Comparison of ENCODE assay signal across 15 cellular contexts in genomic region chr10:87740232-87740631, GRCh38.
DNase-seq lines count a peak whose midpoint lies in the region; ATAC-seq, FAIRE-seq and TF ChIP-seq lines count a peak whose summit lies in the region.
"Had no signal": no experiment of that assay in that cellular context is flagged by ENCODE, and none has a peak within 500 bp of the region (broad histone marks: within the 10 kb centered on the region; RNA-seq: fewer than 3 reads in every experiment).

No MANE protein-coding gene starts in this region.

- H3K27ac Mint-ChIP-seq in activated CD8-positive, alpha-beta T cell treated with anti-CD3 and anti-CD28 coated beads for 36 hours: no peak overlapping the region
- H3K27ac Mint-ChIP-seq: activated naive CD4-positive, alpha-beta T cell treated with anti-CD3 and anti-CD28 coated beads, Interleukin-2, amount 50 U/mL, for 24 hours; effector memory CD8-positive, alpha-beta T cell; IgD-negative memory B cell had no signal

- peak; percentile 64 for DNase-seq in GM04504 (ENCODE audit: low read depth)
- DNase-seq in RCC 7860 (ENCODE audit: low spot score): peak; percentile 8
- peak; percentile 92 for DNase-seq in fibroblast of pulmonary artery (ENCODE audit: low read depth)
- DNase-seq in renal cortical epithelial cell (ENCODE audit: low read depth): peak; percentile 90
- DNase-seq in SW 1271 (lab: John Stamatoyannopoulos, UW): no peak
- DNase-seq in iPS-NIHi11 (ENCODE audit: low spot score): no peak
- DNase-seq in activated CD8-positive, alpha-beta T cell treated with anti-CD3 and anti-CD28 coated beads for 36 hours: no peak
- DNase-seq: activated CD4-positive, alpha-beta T cell treated with anti-CD3 and anti-CD28 coated beads for 48 hours; effector memory CD8-positive, alpha-beta T cell; islet precursor cell; ovary; substantia nigra had no signal

- ATAC-seq in HG03354 (IDR thresholded peaks at IDR 0.05; ENCODE audit: poor library complexity, severe bottlenecking, unreplicated experiment): no peak
- no peak for ATAC-seq in activated CD8-positive, alpha-beta T cell treated with anti-CD3 and anti-CD28 coated beads for 36 hours
- ATAC-seq: effector memory CD8-positive, alpha-beta T cell had no signal

- no peaks in the 10 kb centered on the region for H3K9me3 Mint-ChIP-seq in activated CD8-positive, alpha-beta T cell treated with anti-CD3 and anti-CD28 coated beads for 36 hours
- H3K9me3 Mint-ChIP-seq: activated naive CD4-positive, alpha-beta T cell treated with anti-CD3 and anti-CD28 coated beads, Interleukin-2, amount 50 U/mL, for 24 hours; effector memory CD8-positive, alpha-beta T cell had no signal

- intact Hi-C loops in activated CD8-positive, alpha-beta T cell treated with anti-CD3 and anti-CD28 coated beads for 36 hours (cut with micrococcal nuclease): no loop called here

- no peak for TF ChIP-seq CTCF in fibroblast of pulmonary artery (IDR thresholded peaks at IDR 0.05; ENCODE audit: low read length, missing control alignments)
- TF ChIP-seq CTCF in activated CD8-positive, alpha-beta T cell treated with anti-CD3 and anti-CD28 coated beads for 36 hours (IDR thresholded peaks at IDR 0.05): no peak

- no peak overlapping the region for H3K4me3 ChIP-seq in fibroblast of pulmonary artery (replicated peaks; ENCODE audit: low read depth, low read length)
- H3K4me3 ChIP-seq: ovary had no signal

- no peaks in the 10 kb centered on the region for H3K36me3 Mint-ChIP-seq in activated CD8-positive, alpha-beta T cell treated with anti-CD3 and anti-CD28 coated beads for 36 hours (ENCODE audit: low read depth)
- H3K36me3 Mint-ChIP-seq: activated naive CD4-positive, alpha-beta T cell treated with anti-CD3 and anti-CD28 coated beads, Interleukin-2, amount 50 U/mL, for 24 hours; IgD-negative memory B cell had no signal

- H3K4me3 Mint-ChIP-seq in activated CD8-positive, alpha-beta T cell treated with anti-CD3 and anti-CD28 coated beads for 36 hours: no peak overlapping the region
- H3K4me3 Mint-ChIP-seq: activated naive CD4-positive, alpha-beta T cell treated with anti-CD3 and anti-CD28 coated beads, Interleukin-2, amount 50 U/mL, for 24 hours; effector memory CD8-positive, alpha-beta T cell; IgD-negative memory B cell had no signal

- peaks cover 9% of the 10 kb centered on the region for H3K27me3 Mint-ChIP-seq in activated CD8-positive, alpha-beta T cell treated with anti-CD3 and anti-CD28 coated beads for 36 hours

- POLR2A ChIA-PET in activated CD8-positive, alpha-beta T cell treated with anti-CD3 and anti-CD28 coated beads for 36 hours (lab: Charles Lee): interaction anchor here (0.6 kb wide), 1 partner anchor 138 kb away, joined by 3 read pairs; no protein-coding TSS in a partner anchor

- peak; percentile 68 for FAIRE-seq in RCC 7860 (lab: Jason Lieb, UNC)

- H3K4me1 Mint-ChIP-seq in activated CD8-positive, alpha-beta T cell treated with anti-CD3 and anti-CD28 coated beads for 36 hours (ENCODE audit: low read depth): no peaks in the 10 kb centered on the region
- H3K4me1 Mint-ChIP-seq: activated naive CD4-positive, alpha-beta T cell treated with anti-CD3 and anti-CD28 coated beads, Interleukin-2, amount 50 U/mL, for 24 hours had no signal

- CTCF ChIA-PET in activated CD8-positive, alpha-beta T cell treated with anti-CD3 and anti-CD28 coated beads for 36 hours (lab: Charles Lee): interaction anchor here (1.1 kb wide), 1 partner anchor 10 kb away, joined by 3 read pairs; no protein-coding TSS in a partner anchor

Comparison
In these comparisons a context has a peak if more than half of its experiments do, and no peak if none do; other contexts are left out.
1. DNase-seq: peak in GM04504 (single experiment), RCC 7860 (single experiment), fibroblast of pulmonary artery (single experiment) and renal cortical epithelial cell (single experiment); none in SW 1271 (0 of 2), iPS-NIHi11 (single experiment) and activated CD8-positive, alpha-beta T cell treated with anti-CD3 and anti-CD28 coated beads for 36 hours (single experiment).